Comparison of ENCODE assay signal across 1 cellular context in genomic region chr1:90154711-90155110, GRCh38.
TF ChIP-seq lines count a peak whose summit lies in the region.

No MANE protein-coding gene starts in this region.

TF ChIP-seq in WTC11, 78 proteins besides CTCF, POLR2A, EP300 and RAD21 (continued from another document):
- TF ChIP-seq, protein P1, sequence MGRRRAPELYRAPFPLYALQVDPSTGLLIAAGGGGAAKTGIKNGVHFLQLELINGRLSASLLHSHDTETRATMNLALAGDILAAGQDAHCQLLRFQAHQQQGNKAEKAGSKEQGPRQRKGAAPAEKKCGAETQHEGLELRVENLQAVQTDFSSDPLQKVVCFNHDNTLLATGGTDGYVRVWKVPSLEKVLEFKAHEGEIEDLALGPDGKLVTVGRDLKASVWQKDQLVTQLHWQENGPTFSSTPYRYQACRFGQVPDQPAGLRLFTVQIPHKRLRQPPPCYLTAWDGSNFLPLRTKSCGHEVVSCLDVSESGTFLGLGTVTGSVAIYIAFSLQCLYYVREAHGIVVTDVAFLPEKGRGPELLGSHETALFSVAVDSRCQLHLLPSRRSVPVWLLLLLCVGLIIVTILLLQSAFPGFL (CRISPR knock-in tag; IDR thresholded peaks at IDR 0.05; ENCODE audit: borderline replicate concordance) = no peak
- no peak for TF ChIP-seq GTF2I (CRISPR knock-in tag; conservative IDR thresholded peaks at IDR 0.05)
- no peak for TF ChIP-seq TEAD1 (CRISPR knock-in tag; IDR thresholded peaks at IDR 0.05)
